ENCODE assay signal across 1 cellular context in the genomic region with DNA sequence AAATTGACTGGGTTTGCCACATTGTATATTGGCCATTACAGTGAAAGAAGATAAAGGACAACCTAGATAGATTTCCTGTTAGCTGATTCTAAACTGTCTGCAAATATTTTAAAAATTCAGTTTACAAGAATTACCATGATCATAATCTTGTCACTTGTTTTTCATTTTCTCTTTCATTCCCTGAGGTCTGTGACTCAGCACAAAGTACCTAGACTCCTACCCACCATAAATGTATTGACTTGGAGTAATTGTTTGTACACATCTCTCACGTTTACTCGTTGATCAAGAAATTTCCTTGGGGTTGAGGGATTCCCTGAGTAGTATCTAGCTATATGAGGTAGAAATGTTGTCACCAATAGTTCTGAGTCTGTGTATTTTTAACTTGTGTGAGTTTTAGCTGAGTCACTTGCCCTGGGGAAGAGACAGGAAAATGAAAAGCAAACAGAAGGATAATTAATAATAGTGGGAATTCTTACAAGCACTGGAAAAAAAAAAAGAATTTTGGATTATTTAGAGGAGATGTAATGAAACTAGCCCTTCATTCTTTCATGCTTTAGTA.
TF ChIP-seq lines count a peak whose summit lies in the region.

No MANE protein-coding gene starts in this region.

TF ChIP-seq in SK-N-SH, 30 proteins besides CTCF, POLR2A, EP300 and RAD21:
- TF ChIP-seq, protein P1, sequence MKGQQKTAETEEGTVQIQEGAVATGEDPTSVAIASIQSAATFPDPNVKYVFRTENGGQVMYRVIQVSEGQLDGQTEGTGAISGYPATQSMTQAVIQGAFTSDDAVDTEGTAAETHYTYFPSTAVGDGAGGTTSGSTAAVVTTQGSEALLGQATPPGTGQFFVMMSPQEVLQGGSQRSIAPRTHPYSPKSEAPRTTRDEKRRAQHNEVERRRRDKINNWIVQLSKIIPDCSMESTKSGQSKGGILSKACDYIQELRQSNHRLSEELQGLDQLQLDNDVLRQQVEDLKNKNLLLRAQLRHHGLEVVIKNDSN (IDR thresholded peaks at IDR 0.05; ENCODE audit: borderline replicate concordance, low read depth), result no peak
- TF ChIP-seq FOSL2 (IDR thresholded peaks at IDR 0.05; ENCODE audit: borderline replicate concordance, low read depth) (0 out of 2 replicates have a peak, but pooled peaks have one; percentile 4), RFX5 (IDR thresholded peaks at IDR 0.05; ENCODE audit: low read length) (no peak)
TF ChIP-seq in SK-N-SH: peak in this region for 1.
